In genomic region chr9:126151031-126151670, GRCh38 we compare ENCODE assay signal across 1 cellular context.
TF ChIP-seq lines count a peak whose summit lies in the region.

No MANE protein-coding gene starts in this region.

TF ChIP-seq in HepG2, 621 proteins besides CTCF, POLR2A, EP300 and RAD21 (continued from another document):
- no peak for TF ChIP-seq HES4 (CRISPR knock-in tag; IDR thresholded peaks at IDR 0.05; ENCODE audit: borderline replicate concordance)
- no peak for TF ChIP-seq EHMT2 (IDR thresholded peaks at IDR 0.05; ENCODE audit: borderline replicate concordance, low read depth, low read length)
- peak; percentile 69 for TF ChIP-seq ZMYM4 (CRISPR knock-in tag; IDR thresholded peaks at IDR 0.05)
- no peak for TF ChIP-seq RBFOX2 (IDR thresholded peaks at IDR 0.05; ENCODE audit: low read depth, low read length)
- no peak for TF ChIP-seq CCDC6 (CRISPR knock-in tag; IDR thresholded peaks at IDR 0.05)
- TF ChIP-seq SP4 (CRISPR knock-in tag; IDR thresholded peaks at IDR 0.05) = no peak
- TF ChIP-seq ZFP90 (CRISPR knock-in tag; IDR thresholded peaks at IDR 0.05; ENCODE audit: borderline replicate concordance) = no peak
- TF ChIP-seq ZNF451 (CRISPR knock-in tag; IDR thresholded peaks at IDR 0.05) = no peak
- no peak for TF ChIP-seq ZNF570 (CRISPR knock-in tag; IDR thresholded peaks at IDR 0.05; ENCODE audit: borderline replicate concordance)
- no peak for TF ChIP-seq BCL6 (CRISPR knock-in tag; IDR thresholded peaks at IDR 0.05)
TF ChIP-seq in HepG2: peak in this region for 89.
